Comparison of ENCODE assay signal across 24 cellular contexts in the genomic region with DNA sequence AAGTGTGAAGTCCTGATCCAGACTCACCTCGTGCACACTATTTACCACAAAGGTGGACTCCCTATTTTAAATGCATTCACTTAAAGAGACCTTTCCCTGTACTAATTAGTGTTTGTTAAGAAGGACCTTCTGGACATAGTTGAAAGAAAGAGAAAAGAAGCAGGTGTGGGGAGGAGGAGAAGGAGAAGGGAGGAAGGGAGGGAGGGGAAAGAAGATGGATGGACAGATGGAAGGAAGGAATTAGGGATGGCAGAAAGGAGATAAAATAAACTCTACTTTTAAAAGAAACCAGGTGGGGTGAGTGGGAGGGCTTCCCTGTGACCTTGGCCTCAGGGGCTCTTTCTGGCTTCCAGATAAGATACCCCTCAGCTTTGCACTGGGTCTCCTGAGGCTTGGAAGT. TPM values are rescaled to one million over a fixed set of nuclear protein-coding genes. Genes with fewer than 3 reads are reported as not detected.
DNase-seq lines count a peak whose midpoint lies in the region; ATAC-seq lines count a peak whose summit lies in the region.
"Had no signal": no experiment of that assay in that cellular context is flagged by ENCODE, and none has a peak within 500 bp of the region (broad histone marks: within the 10 kb centered on the region; RNA-seq: fewer than 3 reads in every experiment).

No MANE protein-coding gene starts in this region.

- peaks cover 15% of the 10 kb centered on the region for H3K36me3 Mint-ChIP-seq in activated naive CD8-positive, alpha-beta T cell
- peaks cover 27% of the 10 kb centered on the region for H3K36me3 Mint-ChIP-seq in activated naive CD8-positive, alpha-beta T cell treated with anti-CD3 and anti-CD28 coated beads for 36 hours
- H3K36me3 Mint-ChIP-seq in activated T-helper 1 cell treated with anti-CD3 and anti-CD28 coated beads, Interleukin-12 subunit alpha, Interleukin-12 subunit beta, Interleukin-2, Interleukin-4 antibody, amounts not matched to agents 30 ng/mL and 10 ng/mL and 1 ng/mL, durations not matched to agents 14 hours and 24 hours and 36 hours (ENCODE audit: low read depth), result peaks cover 7% of the 10 kb centered on the region
- peaks cover under 1 to 7% of the 10 kb centered on the region in 2 donors for H3K36me3 Mint-ChIP-seq in naive B cell
- H3K36me3 Mint-ChIP-seq in stimulated activated effector memory CD8-positive, alpha-beta T cell treated with anti-CD3 and anti-CD28 coated beads, Interleukin-12 subunit alpha, Interleukin-12 subunit beta, amount 100 ng/mL, for 72 hours, result peaks cover 11% of the 10 kb centered on the region

- peak overlapping the region; percentile 52 for H3K4me3 Mint-ChIP-seq in activated naive CD8-positive, alpha-beta T cell
- H3K4me3 Mint-ChIP-seq in activated naive CD8-positive, alpha-beta T cell treated with anti-CD3 and anti-CD28 coated beads for 36 hours, result no peak overlapping the region
- H3K4me3 Mint-ChIP-seq in activated T-helper 1 cell treated with anti-CD3 and anti-CD28 coated beads, Interleukin-12 subunit alpha, Interleukin-12 subunit beta, Interleukin-2, Interleukin-4 antibody, amounts not matched to agents 30 ng/mL and 10 ng/mL and 1 ng/mL, durations not matched to agents 14 hours and 24 hours and 36 hours, result peak overlapping the region; percentile 40
- H3K4me3 Mint-ChIP-seq in naive B cell, result peak overlapping the region in 5 of 8 donors; percentile 3 to 74 (median 45)
- peak overlapping the region; percentile 94 for H3K4me3 Mint-ChIP-seq in stimulated activated effector memory CD8-positive, alpha-beta T cell treated with anti-CD3 and anti-CD28 coated beads, Interleukin-12 subunit alpha, Interleukin-12 subunit beta, amount 100 ng/mL, for 72 hours
- H3K4me3 Mint-ChIP-seq: T-helper 17 cell had no signal

- no peak overlapping the region for H3K27ac Mint-ChIP-seq in activated naive CD8-positive, alpha-beta T cell
- no peak overlapping the region for H3K27ac Mint-ChIP-seq in activated naive CD8-positive, alpha-beta T cell treated with anti-CD3 and anti-CD28 coated beads for 36 hours
- H3K27ac Mint-ChIP-seq in activated T-helper 1 cell treated with anti-CD3 and anti-CD28 coated beads, Interleukin-12 subunit alpha, Interleukin-12 subunit beta, Interleukin-2, Interleukin-4 antibody, amounts not matched to agents 30 ng/mL and 10 ng/mL and 1 ng/mL, durations not matched to agents 14 hours and 24 hours and 36 hours, result no peak overlapping the region
- H3K27ac Mint-ChIP-seq in naive B cell, result peak overlapping the region in 3 of 6 donors; percentile 20 to 70 (median 24)
- H3K27ac Mint-ChIP-seq in stimulated activated effector memory CD8-positive, alpha-beta T cell treated with anti-CD3 and anti-CD28 coated beads, Interleukin-12 subunit alpha, Interleukin-12 subunit beta, amount 100 ng/mL, for 72 hours, result no peak overlapping the region
- H3K27ac Mint-ChIP-seq: H9, T-helper 17 cell had no signal

- H3K9me3 Mint-ChIP-seq in activated naive CD8-positive, alpha-beta T cell (ENCODE audit: low read depth), result peaks cover 4% of the 10 kb centered on the region
- peaks cover 12% of the 10 kb centered on the region for H3K9me3 Mint-ChIP-seq in activated naive CD8-positive, alpha-beta T cell treated with anti-CD3 and anti-CD28 coated beads for 36 hours
- peaks cover 36% of the 10 kb centered on the region for H3K9me3 Mint-ChIP-seq in activated T-helper 1 cell treated with anti-CD3 and anti-CD28 coated beads, Interleukin-12 subunit alpha, Interleukin-12 subunit beta, Interleukin-2, Interleukin-4 antibody, amounts not matched to agents 30 ng/mL and 10 ng/mL and 1 ng/mL, durations not matched to agents 14 hours and 24 hours and 36 hours
- peaks cover 0 to 15% (median 7%) of the 10 kb centered on the region in 7 donors for H3K9me3 Mint-ChIP-seq in naive B cell
- H3K9me3 Mint-ChIP-seq in stimulated activated effector memory CD8-positive, alpha-beta T cell treated with anti-CD3 and anti-CD28 coated beads, Interleukin-12 subunit alpha, Interleukin-12 subunit beta, amount 100 ng/mL, for 72 hours, result peaks cover 6% of the 10 kb centered on the region

- intact Hi-C loops in activated T-helper 1 cell treated with anti-CD3 and anti-CD28 coated beads, Interleukin-12 subunit alpha, Interleukin-12 subunit beta, Interleukin-2, Interleukin-4 antibody, amounts not matched to agents 30 ng/mL and 10 ng/mL and 1 ng/mL, durations not matched to agents 14 hours and 24 hours and 36 hours (cut with micrococcal nuclease), result no loop called here
- intact Hi-C loops in posterior cingulate gyrus (cut with DNase I), result loop anchor here (10.0 kb wide), 1 partner anchor 312 kb away; the partner anchor contains the start of gene ZNF649

- no peaks in the 10 kb centered on the region for H3K27me3 Mint-ChIP-seq in activated naive CD8-positive, alpha-beta T cell
- H3K27me3 Mint-ChIP-seq in activated naive CD8-positive, alpha-beta T cell treated with anti-CD3 and anti-CD28 coated beads for 36 hours, result no peaks in the 10 kb centered on the region
- H3K27me3 Mint-ChIP-seq in activated T-helper 1 cell treated with anti-CD3 and anti-CD28 coated beads, Interleukin-12 subunit alpha, Interleukin-12 subunit beta, Interleukin-2, Interleukin-4 antibody, amounts not matched to agents 30 ng/mL and 10 ng/mL and 1 ng/mL, durations not matched to agents 14 hours and 24 hours and 36 hours (ENCODE audit: insufficient read depth), result no peaks in the 10 kb centered on the region
- peaks cover 0 to 8% (median 0%) of the 10 kb centered on the region in 3 donors for H3K27me3 Mint-ChIP-seq in naive B cell

- DNase-seq in activated naive CD8-positive, alpha-beta T cell treated with anti-CD3 and anti-CD28 coated beads for 36 hours, result no peak
- no peak for DNase-seq in activated T-helper 1 cell treated with anti-CD3 and anti-CD28 coated beads, Interleukin-12 subunit alpha, Interleukin-12 subunit beta, Interleukin-2, Interleukin-4 antibody, amounts not matched to agents 30 ng/mL and 10 ng/mL and 1 ng/mL, durations not matched to agents 14 hours and 24 hours and 36 hours (ENCODE audit: low spot score)
- DNase-seq in naive B cell (no peak), posterior cingulate gyrus (no peak), Ammon's horn (ENCODE audit: low spot score) (no peak)
- DNase-seq in stimulated activated effector memory CD8-positive, alpha-beta T cell treated with anti-CD3 and anti-CD28 coated beads, Interleukin-12 subunit alpha, Interleukin-12 subunit beta, amount 100 ng/mL, for 72 hours (ENCODE audit: low spot score in 2 of 2), result no peak
- DNase-seq: activated CD4-positive, alpha-beta T cell treated with anti-CD3 and anti-CD28 coated beads for 48 hours; activated CD8-positive, alpha-beta memory T cell treated with anti-CD3 and anti-CD28 coated beads, Interleukin-2, amount 50 U/mL, for 48 hours; aorta; central memory CD4-positive, alpha-beta T cell; dorsolateral prefrontal cortex; H9; mammary epithelial cell; NCI-H1092 treated with DMSO at 0.1 percent for 48 hours; NCI-H1930; NCI-H526 treated with DMSO at 0.1 percent for 48 hours; stimulated activated CD4-positive, alpha-beta T cell treated with anti-CD3 and anti-CD28 coated beads, Interleukin-15, amount 100 ng/mL, for 24 hours; stimulated activated naive CD8-positive, alpha-beta T cell treated with anti-CD3 and anti-CD28 coated beads, Interleukin-15, amount 100 ng/mL, for 72 hours; T-helper 17 cell; thyroid gland had no signal

- H3K4me1 Mint-ChIP-seq in activated naive CD8-positive, alpha-beta T cell (ENCODE audit: low read depth), result peaks cover 22% of the 10 kb centered on the region
- peaks cover 14% of the 10 kb centered on the region for H3K4me1 Mint-ChIP-seq in activated naive CD8-positive, alpha-beta T cell treated with anti-CD3 and anti-CD28 coated beads for 36 hours
- H3K4me1 Mint-ChIP-seq in activated T-helper 1 cell treated with anti-CD3 and anti-CD28 coated beads, Interleukin-12 subunit alpha, Interleukin-12 subunit beta, Interleukin-2, Interleukin-4 antibody, amounts not matched to agents 30 ng/mL and 10 ng/mL and 1 ng/mL, durations not matched to agents 14 hours and 24 hours and 36 hours (ENCODE audit: low read depth), result peaks cover 20% of the 10 kb centered on the region
- peaks cover 30 to 48% (median 34%) of the 10 kb centered on the region in 3 donors for H3K4me1 Mint-ChIP-seq in naive B cell
- peaks cover 25% of the 10 kb centered on the region for H3K4me1 Mint-ChIP-seq in stimulated activated effector memory CD8-positive, alpha-beta T cell treated with anti-CD3 and anti-CD28 coated beads, Interleukin-12 subunit alpha, Interleukin-12 subunit beta, amount 100 ng/mL, for 72 hours

- ATAC-seq in naive B cell (ENCODE audit: low read depth in 2 of 2) (no peak), GM18502 (IDR thresholded peaks at IDR 0.05; ENCODE audit: poor library complexity, unreplicated experiment) (no peak)
- ATAC-seq in stimulated activated effector memory CD8-positive, alpha-beta T cell treated with anti-CD3 and anti-CD28 coated beads, Interleukin-12 subunit alpha, Interleukin-12 subunit beta, amount 100 ng/mL, for 72 hours, result no peak
- ATAC-seq: stimulated activated naive CD8-positive, alpha-beta T cell treated with anti-CD3 and anti-CD28 coated beads, Interleukin-15, amount 100 ng/mL, for 72 hours; T-helper 17 cell had no signal

RNA-seq across cellular contexts. Expression of gene ZNF175, which starts 21.4 kb away (rescaled TPM):
- total RNA-seq in activated naive CD8-positive, alpha-beta T cell treated with anti-CD3 and anti-CD28 coated beads for 36 hours, result 10 to 100 TPM in 1 of 2 experiments, 1 to 10 TPM in 1; 8.9 to 10.1 TPM
- 7.9 and 8.4 TPM in 2 replicates for total RNA-seq in activated T-helper 1 cell treated with anti-CD3 and anti-CD28 coated beads, Interleukin-12 subunit alpha, Interleukin-12 subunit beta, Interleukin-2, Interleukin-4 antibody, amounts not matched to agents 30 ng/mL and 10 ng/mL and 1 ng/mL, durations not matched to agents 14 hours and 24 hours and 36 hours
- 1 to 10 TPM in 5 of 6 donors, under 1 TPM in 1; 0.94 to 5.1 (median 3.1) TPM for polyA plus RNA-seq in naive B cell (ENCODE audit: low read depth in 6 of 6)

RNA-seq across cellular contexts. Expression of gene SIGLEC5, which starts 37.7 kb away (rescaled TPM):
- total RNA-seq in activated naive CD8-positive, alpha-beta T cell treated with anti-CD3 and anti-CD28 coated beads for 36 hours, result not detected
- not detected in 2 replicates for total RNA-seq in activated T-helper 1 cell treated with anti-CD3 and anti-CD28 coated beads, Interleukin-12 subunit alpha, Interleukin-12 subunit beta, Interleukin-2, Interleukin-4 antibody, amounts not matched to agents 30 ng/mL and 10 ng/mL and 1 ng/mL, durations not matched to agents 14 hours and 24 hours and 36 hours
- 1 to 10 TPM in 1 of 6 donors, not detected in 5; 3.7 TPM for polyA plus RNA-seq in naive B cell (ENCODE audit: low read depth in 6 of 6)
- total RNA-seq: H9, mammary epithelial cell, posterior vena cava, SK-MEL-5 had no signal
- polyA plus RNA-seq: aorta, mammary epithelial cell had no signal

RNA-seq across cellular contexts. Expression of gene SIGLEC14, which starts 54.1 kb away (rescaled TPM):
- under 1 TPM; 0.14 to 0.36 TPM for total RNA-seq in activated naive CD8-positive, alpha-beta T cell treated with anti-CD3 and anti-CD28 coated beads for 36 hours
- not detected in 2 replicates for total RNA-seq in activated T-helper 1 cell treated with anti-CD3 and anti-CD28 coated beads, Interleukin-12 subunit alpha, Interleukin-12 subunit beta, Interleukin-2, Interleukin-4 antibody, amounts not matched to agents 30 ng/mL and 10 ng/mL and 1 ng/mL, durations not matched to agents 14 hours and 24 hours and 36 hours
- polyA plus RNA-seq in naive B cell (ENCODE audit: low read depth in 6 of 6), result 10 to 100 TPM; 14.3 to 27.2 (median 19.9) TPM
- total RNA-seq: H9, mammary epithelial cell, SK-MEL-5 had no signal
